In the genomic region with DNA sequence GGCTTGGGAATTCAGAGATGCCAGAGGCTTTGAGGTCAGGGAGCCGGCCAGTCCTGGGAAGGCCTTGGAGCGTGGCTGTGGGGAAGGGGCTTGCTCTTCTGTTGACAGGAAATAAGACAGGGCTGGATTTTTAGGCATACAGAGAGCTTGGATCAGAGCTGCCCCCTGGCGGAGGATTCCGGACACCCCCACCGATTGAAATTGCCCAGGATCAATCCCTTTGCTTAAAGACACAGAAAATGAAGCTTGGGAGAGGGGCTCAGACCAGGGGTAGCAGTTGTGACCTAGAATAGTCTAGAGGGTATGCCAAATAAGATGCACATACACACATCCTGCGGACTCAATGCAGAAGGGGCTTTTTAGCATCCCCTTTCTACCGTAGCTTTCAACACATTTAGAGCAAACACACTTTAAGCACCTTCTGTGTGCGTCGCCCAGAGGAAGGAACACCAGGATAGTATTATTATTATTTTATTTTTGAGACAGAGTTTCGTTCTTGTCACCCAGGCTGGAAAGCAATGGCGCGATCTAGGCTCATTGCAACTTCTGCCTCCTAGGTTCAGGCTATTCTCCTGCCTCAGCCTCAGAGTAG, we compare ENCODE assay signal across 8 cellular contexts. TPM values are rescaled to one million over a fixed set of nuclear protein-coding genes. Genes with fewer than 3 reads are reported as not detected.
A peak's percentile ranks its signal among the peaks of the same experiment; 100 is the strongest.
DNase-seq lines count a peak whose midpoint lies in the region; ATAC-seq, FAIRE-seq and TF ChIP-seq lines count a peak whose summit lies in the region.

No MANE protein-coding gene starts in this region.

- intact Hi-C loops in kidney (cut with DNase I) = no loop called here

- H3K27me3 Mint-ChIP-seq in T-helper 17 cell = peaks cover 28% of the 10 kb centered on the region

- H3K27ac ChIP-seq in kidney (ENCODE audit: low read depth in 2 of 2, low read length in 2 of 2) = no peak overlapping the region

- peaks cover 4 to 24% of the 10 kb centered on the region in 2 donors for H3K4me1 ChIP-seq in kidney (ENCODE audit: control insufficient read depth in 1 of 2, insufficient read depth in 1 of 2, low read depth in 1 of 2, low read length in 2 of 2)

- ATAC-seq in T-helper 17 cell (no peak), HG02642 (IDR thresholded peaks at IDR 0.05; ENCODE audit: poor library complexity, unreplicated experiment) (no peak), GM18867 (IDR thresholded peaks at IDR 0.05; ENCODE audit: unreplicated experiment) (no peak)

- H3K9ac ChIP-seq in kidney (ENCODE audit: low read length in 2 of 2) = no peak overlapping the region

- peak overlapping the region; percentile 88 for H3K27ac Mint-ChIP-seq in T-helper 17 cell

- no peak for FAIRE-seq in kidney (lab: Jason Lieb, UNC)

- H3K4me3 ChIP-seq in LNCaP clone FGC (ENCODE audit: low read depth, low read length) (no peak overlapping the region), kidney (ENCODE audit: low read length in 2 of 2) (no peak overlapping the region)

- peaks cover 3% of the 10 kb centered on the region for H3K36me3 Mint-ChIP-seq in T-helper 17 cell (ENCODE audit: low read depth)

- H3K4me3 Mint-ChIP-seq in T-helper 17 cell = peak overlapping the region; percentile 96

- no peaks in the 10 kb centered on the region for H3K36me3 ChIP-seq in kidney (ENCODE audit: control insufficient read depth in 1 of 2, insufficient read depth in 2 of 2, low read length in 2 of 2)

- peak; percentile 70 for TF ChIP-seq CTCF in LNCaP clone FGC (IDR thresholded peaks at IDR 0.05; ENCODE audit: control insufficient read depth, extremely low read depth, insufficient read depth)
- TF ChIP-seq CTCF in kidney (IDR thresholded peaks at IDR 0.05; ENCODE audit: borderline replicate concordance, extremely low read depth, insufficient read depth) = peak; percentile 56

- H3K9me3 ChIP-seq in T-helper 17 cell (ENCODE audit: control insufficient read depth, low read length, poor library complexity, severe bottlenecking) (no peaks in the 10 kb centered on the region), kidney (ENCODE audit: control insufficient read depth in 1 of 2, low read length in 2 of 2) (no peaks in the 10 kb centered on the region)

- H3K4me1 Mint-ChIP-seq in T-helper 17 cell = peaks cover 32% of the 10 kb centered on the region

- peak; percentile 64 for DNase-seq in EL
- DNase-seq in LNCaP clone FGC (ENCODE audit: low read depth) = no peak
- peak; percentile 52 to 58 (median 58) for DNase-seq in T-helper 17 cell
- DNase-seq in amniotic stem cell (lab: John Stamatoyannopoulos, UW) = peak; percentile 42
- no peak for DNase-seq in kidney
- peak; percentile 27 to 69 (median 30) for DNase-seq in stimulated activated CD4-positive, alpha-beta T cell treated with anti-CD3 and anti-CD28 coated beads, TNF-alpha, amount 100 ng/mL, for 1 hour (ENCODE audit: low read depth in 3 of 3, low spot score in 1 of 3)

RNA-seq across cellular contexts. Expression of gene NTMT1, which starts 1.7 kb away (rescaled TPM):
- total RNA-seq in T-helper 17 cell = 10 to 100 TPM; 27.0 to 27.8 TPM
- total RNA-seq in kidney = 32.6 TPM
- polyA plus RNA-seq in kidney (ENCODE audit: insufficient read depth, low read depth, low replicate concordance) = 61.2 TPM

RNA-seq across cellular contexts. Expression of gene C9orf50, which starts 3.4 kb away (rescaled TPM):
- total RNA-seq in T-helper 17 cell = not detected
- total RNA-seq in kidney = 1.1 TPM
- 2.8 TPM for polyA plus RNA-seq in kidney (ENCODE audit: insufficient read depth, low read depth, low replicate concordance)

RNA-seq across cellular contexts. Expression of gene ASB6, which starts 17.7 kb away (rescaled TPM):
- total RNA-seq in T-helper 17 cell (10 to 100 TPM; 21.9 to 28.7 TPM), kidney (22.5 TPM)
- 18.1 TPM for polyA plus RNA-seq in kidney (ENCODE audit: insufficient read depth, low read depth, low replicate concordance)

RNA-seq across cellular contexts. Expression of gene PRRX2, which starts 41.2 kb away (rescaled TPM):
- not detected for total RNA-seq in T-helper 17 cell
- 1.8 TPM for total RNA-seq in kidney
- 2.3 TPM for polyA plus RNA-seq in kidney (ENCODE audit: insufficient read depth, low read depth, low replicate concordance)

Comparison
In these comparisons a context has a peak if more than half of its experiments do, and no peak if none do; other contexts are left out.
1. DNase-seq: peak in EL (single experiment), T-helper 17 cell (3 of 3), amniotic stem cell (single experiment) and stimulated activated CD4-positive, alpha-beta T cell treated with anti-CD3 and anti-CD28 coated beads, TNF-alpha, amount 100 ng/mL, for 1 hour (3 of 3); none in LNCaP clone FGC (single experiment) and kidney (single experiment).